21 cellular contexts compared by ENCODE assay signal in genomic region chr2:231769170-231770136, GRCh38. TPM values are rescaled to one million over a fixed set of nuclear protein-coding genes. Genes with fewer than 3 reads are reported as not detected.
DNase-seq lines count a peak whose midpoint lies in the region; ATAC-seq lines count a peak whose summit lies in the region.
"Had no signal": no experiment of that assay in that cellular context is flagged by ENCODE, and none has a peak within 500 bp of the region (broad histone marks: within the 10 kb centered on the region; RNA-seq: fewer than 3 reads in every experiment).

No MANE protein-coding gene starts in this region.

- H3K4me1 Mint-ChIP-seq in activated T-cell treated with anti-CD3 and anti-CD28 coated beads, Interleukin-2, amount 50 U/mL, for 72 hours (ENCODE audit: low read depth): peaks cover 28% of the 10 kb centered on the region
- H3K4me1 Mint-ChIP-seq in activated T-cell treated with anti-CD3 and anti-CD28 coated beads, Interleukin-2, amount 50 U/mL, for 4 hours (ENCODE audit: low read depth): peaks cover 16% of the 10 kb centered on the region
- peaks cover 16 to 36% of the 10 kb centered on the region in 2 donors for H3K4me1 Mint-ChIP-seq in stimulated activated naive B cell treated with anti-CD40 and anti-IgM and Interleukin-4, amounts not matched to agents 10 μg/mL and 1 μg/mL and 100 μg/mL, for 72 hours
- H3K4me1 Mint-ChIP-seq in stimulated activated effector memory CD8-positive, alpha-beta T cell treated with anti-CD3 and anti-CD28 coated beads, Interleukin-12 subunit alpha, Interleukin-12 subunit beta, amount 100 ng/mL, for 72 hours: peaks cover 16% of the 10 kb centered on the region

- no peak for ATAC-seq in activated T-cell treated with anti-CD3 and anti-CD28 coated beads, Interleukin-2, amount 50 U/mL, for 72 hours (replicated peaks in 1 of 2)
- no peak for ATAC-seq in activated T-cell treated with anti-CD3 and anti-CD28 coated beads, Interleukin-2, amount 50 U/mL, for 4 hours
- ATAC-seq in GM21717 (IDR thresholded peaks at IDR 0.05; ENCODE audit: unreplicated experiment): peak; percentile 59
- peak; percentile 61 to 70 for ATAC-seq in stimulated activated naive B cell treated with anti-CD40 and anti-IgM and Interleukin-4, amounts not matched to agents 10 μg/mL and 1 μg/mL and 100 μg/mL, for 72 hours (replicated peaks)
- ATAC-seq in stimulated activated effector memory CD8-positive, alpha-beta T cell treated with anti-CD3 and anti-CD28 coated beads, Interleukin-12 subunit alpha, Interleukin-12 subunit beta, amount 100 ng/mL, for 72 hours: no peak
- ATAC-seq in HG03571 (IDR thresholded peaks at IDR 0.05; ENCODE audit: unreplicated experiment): no peak
- ATAC-seq: esophagus mucosa; natural killer cell treated with Interleukin-12 subunit alpha and Interleukin-12 subunit beta and Interleukin-15 and Interleukin-18, amount 100 ng/mL, for 72 hours had no signal

- no peaks in the 10 kb centered on the region for H3K9me3 Mint-ChIP-seq in activated T-cell treated with anti-CD3 and anti-CD28 coated beads, Interleukin-2, amount 50 U/mL, for 72 hours
- H3K9me3 Mint-ChIP-seq in activated T-cell treated with anti-CD3 and anti-CD28 coated beads, Interleukin-2, amount 50 U/mL, for 4 hours: no peaks in the 10 kb centered on the region
- H3K9me3 Mint-ChIP-seq in stimulated activated naive B cell treated with anti-CD40 and anti-IgM and Interleukin-4, amounts not matched to agents 10 μg/mL and 1 μg/mL and 100 μg/mL, for 72 hours: no peaks in the 10 kb centered on the region
- no peaks in the 10 kb centered on the region for H3K9me3 Mint-ChIP-seq in stimulated activated effector memory CD8-positive, alpha-beta T cell treated with anti-CD3 and anti-CD28 coated beads, Interleukin-12 subunit alpha, Interleukin-12 subunit beta, amount 100 ng/mL, for 72 hours
- H3K9me3 Mint-ChIP-seq: activated naive CD4-positive, alpha-beta T cell treated with anti-CD3 and anti-CD28 coated beads, Interleukin-2, amount 50 U/mL, for 72 hours; CD14-positive monocyte; immature natural killer cell; natural killer cell treated with Interleukin-12 subunit alpha and Interleukin-12 subunit beta and Interleukin-15 and Interleukin-18, amount 100 ng/mL, for 72 hours; stimulated activated naive CD8-positive, alpha-beta T cell treated with anti-CD3 and anti-CD28 coated beads, Interleukin-15, Interleukin-2, amounts not matched to agents 100 ng/mL and 50 ng/mL, for 24 hours; T-helper 2 cell treated with Interferon-gamma antibody and Interleukin-4, amounts not matched to agents 5 μg/mL and 100 μg/mL, for 36 hours had no signal

- H3K4me3 Mint-ChIP-seq in activated T-cell treated with anti-CD3 and anti-CD28 coated beads, Interleukin-2, amount 50 U/mL, for 72 hours: no peak overlapping the region
- H3K4me3 Mint-ChIP-seq in activated T-cell treated with anti-CD3 and anti-CD28 coated beads, Interleukin-2, amount 50 U/mL, for 4 hours: no peak overlapping the region
- no peak overlapping the region for H3K4me3 Mint-ChIP-seq in stimulated activated naive B cell treated with anti-CD40 and anti-IgM and Interleukin-4, amounts not matched to agents 10 μg/mL and 1 μg/mL and 100 μg/mL, for 72 hours
- H3K4me3 Mint-ChIP-seq in stimulated activated effector memory CD8-positive, alpha-beta T cell treated with anti-CD3 and anti-CD28 coated beads, Interleukin-12 subunit alpha, Interleukin-12 subunit beta, amount 100 ng/mL, for 72 hours: no peak overlapping the region
- H3K4me3 Mint-ChIP-seq: CD14-positive monocyte; immature natural killer cell; natural killer cell treated with Interleukin-12 subunit alpha and Interleukin-12 subunit beta and Interleukin-15 and Interleukin-18, amount 100 ng/mL, for 72 hours; stimulated activated naive CD8-positive, alpha-beta T cell treated with anti-CD3 and anti-CD28 coated beads, Interleukin-15, Interleukin-2, amounts not matched to agents 100 ng/mL and 50 ng/mL, for 24 hours; T-helper 2 cell treated with Interferon-gamma antibody and Interleukin-4, amounts not matched to agents 5 μg/mL and 100 μg/mL, for 36 hours had no signal

- H3K27me3 Mint-ChIP-seq in activated T-cell treated with anti-CD3 and anti-CD28 coated beads, Interleukin-2, amount 50 U/mL, for 72 hours (ENCODE audit: low read depth): no peaks in the 10 kb centered on the region
- no peaks in the 10 kb centered on the region for H3K27me3 Mint-ChIP-seq in activated T-cell treated with anti-CD3 and anti-CD28 coated beads, Interleukin-2, amount 50 U/mL, for 4 hours (ENCODE audit: low read depth)
- H3K27me3 Mint-ChIP-seq in stimulated activated naive B cell treated with anti-CD40 and anti-IgM and Interleukin-4, amounts not matched to agents 10 μg/mL and 1 μg/mL and 100 μg/mL, for 72 hours: no peaks in the 10 kb centered on the region
- H3K27me3 Mint-ChIP-seq: natural killer cell treated with Interleukin-12 subunit alpha and Interleukin-12 subunit beta and Interleukin-15 and Interleukin-18, amount 100 ng/mL, for 72 hours; stimulated activated naive CD8-positive, alpha-beta T cell treated with anti-CD3 and anti-CD28 coated beads, Interleukin-15, Interleukin-2, amounts not matched to agents 100 ng/mL and 50 ng/mL, for 24 hours had no signal

- peak overlapping the region; percentile 17 for H3K27ac Mint-ChIP-seq in activated T-cell treated with anti-CD3 and anti-CD28 coated beads, Interleukin-2, amount 50 U/mL, for 72 hours
- peak overlapping the region; percentile 42 for H3K27ac Mint-ChIP-seq in stimulated activated naive B cell treated with anti-CD40 and anti-IgM and Interleukin-4, amounts not matched to agents 10 μg/mL and 1 μg/mL and 100 μg/mL, for 72 hours
- H3K27ac Mint-ChIP-seq in stimulated activated effector memory CD8-positive, alpha-beta T cell treated with anti-CD3 and anti-CD28 coated beads, Interleukin-12 subunit alpha, Interleukin-12 subunit beta, amount 100 ng/mL, for 72 hours: no peak overlapping the region
- H3K27ac Mint-ChIP-seq: immature natural killer cell; natural killer cell treated with Interleukin-12 subunit alpha and Interleukin-12 subunit beta and Interleukin-15 and Interleukin-18, amount 100 ng/mL, for 72 hours; stimulated activated naive CD8-positive, alpha-beta T cell treated with anti-CD3 and anti-CD28 coated beads, Interleukin-15, Interleukin-2, amounts not matched to agents 100 ng/mL and 50 ng/mL, for 24 hours; T-helper 2 cell treated with Interferon-gamma antibody and Interleukin-4, amounts not matched to agents 5 μg/mL and 100 μg/mL, for 36 hours had no signal

- no peak for DNase-seq in activated T-cell treated with anti-CD3 and anti-CD28 coated beads, Interleukin-2, amount 50 U/mL, for 72 hours
- no peak for DNase-seq in activated T-cell treated with anti-CD3 and anti-CD28 coated beads, Interleukin-2, amount 50 U/mL, for 4 hours
- peak; percentile 56 for DNase-seq in NOMO-1 treated with DMSO at 0.1 percent for 48 hours (lab: John Stamatoyannopoulos, UW; ENCODE audit: unreplicated experiment)
- no peak for DNase-seq in stimulated activated naive B cell treated with anti-CD40 and anti-IgM and Interleukin-4, amounts not matched to agents 10 μg/mL and 1 μg/mL and 100 μg/mL, for 72 hours
- no peak for DNase-seq in stimulated activated effector memory CD8-positive, alpha-beta T cell treated with anti-CD3 and anti-CD28 coated beads, Interleukin-12 subunit alpha, Interleukin-12 subunit beta, amount 100 ng/mL, for 72 hours (ENCODE audit: low spot score in 2 of 2)
- no peak for DNase-seq in UCSD-AML1 (lab: John Stamatoyannopoulos, UW; ENCODE audit: unreplicated experiment)
- DNase-seq: activated T-cell treated with anti-CD3 and anti-CD28 coated beads for 4 hours, DMS79, dorsolateral prefrontal cortex, immature natural killer cell, NCI-H1694 treated with DMSO at 0.1 percent for 48 hours, NCI-H446, spleen had no signal

- no peaks in the 10 kb centered on the region for H3K36me3 Mint-ChIP-seq in activated T-cell treated with anti-CD3 and anti-CD28 coated beads, Interleukin-2, amount 50 U/mL, for 72 hours (ENCODE audit: insufficient read depth in 2 of 2)
- H3K36me3 Mint-ChIP-seq in activated T-cell treated with anti-CD3 and anti-CD28 coated beads, Interleukin-2, amount 50 U/mL, for 4 hours (ENCODE audit: insufficient read depth): no peaks in the 10 kb centered on the region
- H3K36me3 Mint-ChIP-seq in stimulated activated naive B cell treated with anti-CD40 and anti-IgM and Interleukin-4, amounts not matched to agents 10 μg/mL and 1 μg/mL and 100 μg/mL, for 72 hours: peaks cover 0 to 2% of the 10 kb centered on the region in 2 donors
- H3K36me3 Mint-ChIP-seq in stimulated activated effector memory CD8-positive, alpha-beta T cell treated with anti-CD3 and anti-CD28 coated beads, Interleukin-12 subunit alpha, Interleukin-12 subunit beta, amount 100 ng/mL, for 72 hours: no peaks in the 10 kb centered on the region
- H3K36me3 Mint-ChIP-seq: activated naive CD4-positive, alpha-beta T cell treated with anti-CD3 and anti-CD28 coated beads, Interleukin-2, amount 50 U/mL, for 72 hours; immature natural killer cell; natural killer cell treated with Interleukin-12 subunit alpha and Interleukin-12 subunit beta and Interleukin-15 and Interleukin-18, amount 100 ng/mL, for 72 hours had no signal

RNA-seq across cellular contexts. Expression of gene PDE6D, which starts 11.6 kb away (rescaled TPM):
- total RNA-seq in activated T-cell treated with anti-CD3 and anti-CD28 coated beads, Interleukin-2, amount 50 U/mL, for 72 hours: 10 to 100 TPM; 37.8 to 45.0 TPM
- total RNA-seq in activated T-cell treated with anti-CD3 and anti-CD28 coated beads, Interleukin-2, amount 50 U/mL, for 4 hours: 10 to 100 TPM; 22.0 to 25.9 (median 23.8) TPM

RNA-seq across cellular contexts. Expression of gene COPS7B, which starts 16.8 kb away (rescaled TPM):
- total RNA-seq in activated T-cell treated with anti-CD3 and anti-CD28 coated beads, Interleukin-2, amount 50 U/mL, for 72 hours: 10 to 100 TPM; 44.6 to 54.5 TPM
- total RNA-seq in activated T-cell treated with anti-CD3 and anti-CD28 coated beads, Interleukin-2, amount 50 U/mL, for 4 hours: 10 to 100 TPM; 54.8 to 57.7 (median 55.5) TPM

Comparison
In these comparisons a context has a peak if more than half of its experiments do, and no peak if none do; other contexts are left out.
1. ATAC-seq: peak in GM21717 (single experiment) and stimulated activated naive B cell treated with anti-CD40 and anti-IgM and Interleukin-4, amounts not matched to agents 10 μg/mL and 1 μg/mL and 100 μg/mL, for 72 hours (2 of 2); none in activated T-cell treated with anti-CD3 and anti-CD28 coated beads, Interleukin-2, amount 50 U/mL, for 72 hours (0 of 2), activated T-cell treated with anti-CD3 and anti-CD28 coated beads, Interleukin-2, amount 50 U/mL, for 4 hours (0 of 2), stimulated activated effector memory CD8-positive, alpha-beta T cell treated with anti-CD3 and anti-CD28 coated beads, Interleukin-12 subunit alpha, Interleukin-12 subunit beta, amount 100 ng/mL, for 72 hours (single experiment) and HG03571 (single experiment).